In genomic region chr4:108963910-108964309, GRCh38 we compare ENCODE assay signal across 29 cellular contexts.
"Had no signal": no experiment of that assay in that cellular context is flagged by ENCODE, and none has a peak within 500 bp of the region (broad histone marks: within the 10 kb centered on the region; RNA-seq: fewer than 3 reads in every experiment).

No MANE protein-coding gene starts in this region.

- H3K27ac ChIP-seq: ascending aorta, breast epithelium, cardiac muscle cell, gastrocnemius medialis, heart left ventricle had no signal

- DNase-seq: activated CD4-positive, alpha-beta T cell treated with anti-CD3 and anti-CD28 coated beads for 48 hours; activated CD4-positive, alpha-beta T cell treated with anti-CD3 and anti-CD28 coated beads, Interleukin-2, amount 50 U/mL, for 1 hour; activated CD4-positive, alpha-beta T cell treated with anti-CD3 and anti-CD28 coated beads, Interleukin-2, amount 50 U/mL, for 48 hours; activated CD8-positive, alpha-beta memory T cell treated with anti-CD3 and anti-CD28 coated beads for 24 hours; activated CD8-positive, alpha-beta T cell treated with anti-CD3 and anti-CD28 coated beads for 36 hours; activated effector memory CD4-positive, alpha-beta T cell treated with anti-CD3 and anti-CD28 coated beads, Interleukin-2, amount 50 U/mL, for 16 hours; activated naive CD4-positive, alpha-beta T cell treated with anti-CD3 and anti-CD28 coated beads for 36 hours; activated naive CD8-positive, alpha-beta T cell treated with anti-CD3 and anti-CD28 coated beads for 36 hours; activated naive CD8-positive, alpha-beta T cell treated with anti-CD3 and anti-CD28 coated beads, Interleukin-2, amount 50 U/mL, for 24 hours; activated T-cell treated with anti-CD3 and anti-CD28 coated beads, Interleukin-2, amount 50 U/mL, for 4 hours; cortex of kidney; dermis blood vessel endothelial cell; effector CD4-positive, alpha-beta T cell; foreskin fibroblast; gastrocnemius medialis; glutamatergic neuron; heart left ventricle; T-helper 1 cell; T-helper 17 cell; T1000 had no signal

- H3K27ac Mint-ChIP-seq: activated CD8-positive, alpha-beta T cell treated with anti-CD3 and anti-CD28 coated beads for 36 hours; activated naive CD4-positive, alpha-beta T cell treated with anti-CD3 and anti-CD28 coated beads for 36 hours; activated naive CD4-positive, alpha-beta T cell treated with anti-CD3 and anti-CD28 coated beads, Interleukin-2, amount 50 U/mL, for 24 hours; activated naive CD8-positive, alpha-beta T cell treated with anti-CD3 and anti-CD28 coated beads for 36 hours; activated naive CD8-positive, alpha-beta T cell treated with anti-CD3 and anti-CD28 coated beads, Interleukin-2, amount 50 U/mL, for 24 hours; activated T-helper 17 cell treated with anti-CD3 and anti-CD28 coated beads, Interleukin-2, amount 50 U/mL, for 72 hours; brain; T-helper 17 cell; T-helper 2 cell treated with Interferon-gamma antibody and Interleukin-4, amounts not matched to agents 5 μg/mL and 100 μg/mL, for 36 hours had no signal

- H3K4me3 Mint-ChIP-seq: activated CD8-positive, alpha-beta T cell treated with anti-CD3 and anti-CD28 coated beads for 36 hours; activated naive CD4-positive, alpha-beta T cell treated with anti-CD3 and anti-CD28 coated beads for 36 hours; activated naive CD4-positive, alpha-beta T cell treated with anti-CD3 and anti-CD28 coated beads, Interleukin-2, amount 50 U/mL, for 24 hours; activated naive CD8-positive, alpha-beta T cell treated with anti-CD3 and anti-CD28 coated beads for 36 hours; activated naive CD8-positive, alpha-beta T cell treated with anti-CD3 and anti-CD28 coated beads, Interleukin-2, amount 50 U/mL, for 24 hours; activated T-cell treated with anti-CD3 and anti-CD28 coated beads, Interleukin-2, amount 50 U/mL, for 4 hours; activated T-helper 17 cell treated with anti-CD3 and anti-CD28 coated beads, Interleukin-2, amount 50 U/mL, for 72 hours; brain; central memory CD8-positive, alpha-beta T cell; T-helper 17 cell; T-helper 2 cell treated with Interferon-gamma antibody and Interleukin-4, amounts not matched to agents 5 μg/mL and 100 μg/mL, for 36 hours had no signal

- H3K27me3 Mint-ChIP-seq: activated CD8-positive, alpha-beta T cell treated with anti-CD3 and anti-CD28 coated beads for 36 hours; activated naive CD4-positive, alpha-beta T cell treated with anti-CD3 and anti-CD28 coated beads, Interleukin-2, amount 50 U/mL, for 24 hours; T-helper 17 cell had no signal

- H3K9me3 ChIP-seq: ascending aorta, breast epithelium, gastrocnemius medialis, heart left ventricle had no signal

- H3K27me3 ChIP-seq: ascending aorta, breast epithelium, cardiac muscle cell, gastrocnemius medialis, heart left ventricle had no signal

- H3K36me3 ChIP-seq: ascending aorta, breast epithelium, cardiac muscle cell, gastrocnemius medialis, heart left ventricle had no signal

- H3K4me1 ChIP-seq: ascending aorta, breast epithelium had no signal

- H3K4me1 Mint-ChIP-seq: activated naive CD4-positive, alpha-beta T cell treated with anti-CD3 and anti-CD28 coated beads, Interleukin-2, amount 50 U/mL, for 24 hours; activated naive CD8-positive, alpha-beta T cell treated with anti-CD3 and anti-CD28 coated beads for 36 hours; activated naive CD8-positive, alpha-beta T cell treated with anti-CD3 and anti-CD28 coated beads, Interleukin-2, amount 50 U/mL, for 24 hours; activated T-helper 17 cell treated with anti-CD3 and anti-CD28 coated beads, Interleukin-2, amount 50 U/mL, for 72 hours; central memory CD8-positive, alpha-beta T cell; T-helper 17 cell had no signal

- H3K9me3 Mint-ChIP-seq: activated CD8-positive, alpha-beta T cell treated with anti-CD3 and anti-CD28 coated beads for 36 hours; activated naive CD4-positive, alpha-beta T cell treated with anti-CD3 and anti-CD28 coated beads for 36 hours; activated naive CD8-positive, alpha-beta T cell treated with anti-CD3 and anti-CD28 coated beads for 36 hours; activated naive CD8-positive, alpha-beta T cell treated with anti-CD3 and anti-CD28 coated beads, Interleukin-2, amount 50 U/mL, for 24 hours; activated T-cell treated with anti-CD3 and anti-CD28 coated beads, Interleukin-2, amount 50 U/mL, for 4 hours; activated T-helper 17 cell treated with anti-CD3 and anti-CD28 coated beads, Interleukin-2, amount 50 U/mL, for 72 hours; brain had no signal

- H3K4me3 ChIP-seq: ascending aorta, breast epithelium, cardiac muscle cell, gastrocnemius medialis, heart left ventricle had no signal

- H3K36me3 Mint-ChIP-seq: activated naive CD4-positive, alpha-beta T cell treated with anti-CD3 and anti-CD28 coated beads, Interleukin-2, amount 50 U/mL, for 24 hours; activated naive CD8-positive, alpha-beta T cell treated with anti-CD3 and anti-CD28 coated beads for 36 hours; brain had no signal

- ATAC-seq: activated CD8-positive, alpha-beta T cell treated with anti-CD3 and anti-CD28 coated beads for 36 hours; activated naive CD8-positive, alpha-beta T cell treated with anti-CD3 and anti-CD28 coated beads, Interleukin-2, amount 50 U/mL, for 24 hours; activated T-cell treated with anti-CD3 and anti-CD28 coated beads, Interleukin-2, amount 50 U/mL, for 4 hours; activated T-helper 17 cell treated with anti-CD3 and anti-CD28 coated beads, Interleukin-2, amount 50 U/mL, for 72 hours; esophagus mucosa; gastrocnemius medialis; heart left ventricle; T-helper 17 cell had no signal
